Comparison of ENCODE assay signal across 8 cellular contexts in the genomic region with DNA sequence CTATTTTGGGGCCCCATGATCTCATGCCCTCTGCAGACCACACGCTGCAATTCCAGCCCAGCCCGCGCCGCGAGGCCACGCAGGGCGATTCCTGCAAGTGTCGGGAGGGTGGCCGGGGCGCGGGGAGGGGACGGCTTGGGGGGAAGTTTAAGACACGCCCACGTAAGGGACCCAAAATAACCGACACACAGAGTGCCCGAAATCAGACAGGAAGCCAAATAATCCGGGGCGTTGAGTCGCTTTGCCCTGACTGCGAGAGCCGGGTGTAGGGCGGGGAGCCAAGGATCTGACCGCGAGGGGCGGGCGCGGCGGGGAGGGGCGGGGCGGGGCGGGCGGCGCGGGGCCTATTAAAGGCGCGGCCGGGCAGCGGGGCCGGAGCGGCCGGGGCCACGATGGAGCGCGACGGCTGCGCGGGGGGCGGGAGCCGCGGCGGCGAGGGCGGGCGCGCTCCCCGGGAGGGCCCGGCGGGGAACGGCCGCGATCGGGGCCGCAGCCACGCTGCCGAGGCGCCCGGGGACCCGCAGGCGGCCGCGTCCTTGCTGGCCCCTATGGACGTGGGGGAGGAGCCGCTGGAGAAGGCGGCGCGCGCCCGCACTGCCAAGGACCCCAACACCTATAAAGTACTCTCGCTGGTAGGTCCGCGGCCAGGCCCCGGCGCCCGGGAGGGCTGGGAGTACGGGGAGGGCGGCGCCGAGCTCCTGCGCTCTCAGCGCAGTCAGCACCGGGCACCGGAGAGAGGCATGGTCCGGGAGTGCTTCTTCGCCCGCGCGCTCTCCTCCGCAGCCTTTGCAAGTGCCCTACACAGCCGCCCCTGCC. TPM values are rescaled to one million over a fixed set of nuclear protein-coding genes. Genes with fewer than 3 reads are reported as not detected.
DNase-seq lines count a peak whose midpoint lies in the region; ATAC-seq and TF ChIP-seq lines count a peak whose summit lies in the region.

TSS of gene ENPP1 (plus strand) at position 377 of the 816 bp plus-strand sequence. CDS start at position 393, 16 bp downstream.

- H3K36me3 ChIP-seq in OCI-LY3 (replicated peaks; ENCODE audit: low read depth, low read length) (no peaks in the 10 kb centered on the region), esophagus (ENCODE audit: control insufficient read depth in 2 of 2, insufficient read depth in 2 of 2, low read length in 1 of 2) (no peaks in the 10 kb centered on the region), mucosa of descending colon (ENCODE audit: low read depth) (no peaks in the 10 kb centered on the region)

- H3K9ac ChIP-seq in OCI-LY3 (ENCODE audit: low read length): peak within 1 kb of the TSS; percentile 32; the same call in 1 of the 2 replicates

- peak within 1 kb of the TSS; percentile 85 for H3K4me3 ChIP-seq in OCI-LY3 (ENCODE audit: low read length)
- peak within 1 kb of the TSS; percentile 52 to 62 for H3K4me3 ChIP-seq in esophagus (ENCODE audit: low read depth in 1 of 2, low read length in 2 of 2)
- H3K4me3 ChIP-seq in mucosa of descending colon: peak within 1 kb of the TSS; percentile 30

- peak within 1 kb of the TSS; percentile 90 for H3K4me2 ChIP-seq in OCI-LY3 (ENCODE audit: low read length)

- H3K27ac ChIP-seq in OCI-LY3 (ENCODE audit: low read length) (no peak within 1 kb of the TSS), esophagus (ENCODE audit: low read depth in 2 of 2, low read length in 1 of 2) (peak within 1 kb of the TSS; percentile 16 to 48)

- H3K4me1 ChIP-seq in OCI-LY3 (ENCODE audit: low read length) (0 out of 2 replicates have a peak, but pooled peaks cover 4% of the 10 kb centered on the region), esophagus (ENCODE audit: control insufficient read depth in 2 of 2, insufficient read depth in 2 of 2, low read length in 1 of 2) (peaks cover 2 to 3% of the 10 kb centered on the region in 2 donors), mucosa of descending colon (ENCODE audit: low read depth) (no peaks in the 10 kb centered on the region)

- TF ChIP-seq CTCF in OCI-LY3 (IDR thresholded peaks at IDR 0.05; ENCODE audit: low read depth, low read length): no peak
- peak; percentile 20 for TF ChIP-seq CTCF in mucosa of descending colon (IDR thresholded peaks at IDR 0.05)

- 1% methylated on average over 67 to 99 of the region's 99 CpGs for WGBS in esophagus, 2 donors

- no peaks in the 10 kb centered on the region for H3K79me2 ChIP-seq in OCI-LY3 (ENCODE audit: low read length)

- peak within 1 kb of the TSS; percentile 53; the same call in 1 of the 2 replicates for H2AFZ ChIP-seq in OCI-LY3 (ENCODE audit: low read depth, low read length)

- no peaks in the 10 kb centered on the region for H4K20me1 ChIP-seq in OCI-LY3 (ENCODE audit: insufficient read depth, low read length)

- intact Hi-C loops in mucosa of descending colon (cut with DNase I, micrococcal nuclease): no loop called here

- no peaks in the 10 kb centered on the region for H3K9me3 ChIP-seq in OCI-LY3 (ENCODE audit: insufficient read depth, low read length)
- no peaks in the 10 kb centered on the region for H3K9me3 ChIP-seq in esophagus (ENCODE audit: control insufficient read depth in 2 of 2, insufficient read depth in 1 of 2, low read depth in 1 of 2, low read length in 1 of 2)
- H3K9me3 ChIP-seq in mucosa of descending colon: no peaks in the 10 kb centered on the region

- DNase-seq in activated CD4-positive, CD25-positive, alpha-beta regulatory T cell (lab: John Stamatoyannopoulos, UW): no peak
- DNase-seq in activated T-cell treated with anti-CD3 and anti-CD28 coated beads for 48 hours (ENCODE audit: low read depth): peak; percentile 46
- DNase-seq in mucosa of descending colon: peak; percentile 73 to 81 (median 75)
- DNase-seq in stimulated activated CD8-positive, alpha-beta memory T cell treated with anti-CD3 and anti-CD28 coated beads, Interleukin-4, amount 100 ng/mL, for 48 hours: peak; percentile 65

- H3K27me3 ChIP-seq in OCI-LY3 (ENCODE audit: low read depth, low read length) (peaks cover 28% of the 10 kb centered on the region), esophagus (ENCODE audit: control insufficient read depth in 1 of 2, insufficient read depth in 2 of 2, low read length in 2 of 2) (no peaks in the 10 kb centered on the region)

- peak; percentile 63 to 71 for ATAC-seq in activated CD4-positive, CD25-positive, alpha-beta regulatory T cell treated with anti-CD3 and anti-CD28 coated beads, Interleukin-2, amount 50 U/mL, for 24 hours
- ATAC-seq in HG03280 (IDR thresholded peaks at IDR 0.05; ENCODE audit: unreplicated experiment): peak; percentile 54
- ATAC-seq in mucosa of descending colon: peak; percentile 89

RNA-seq across cellular contexts. Expression of gene ENPP1, which starts in this region (rescaled TPM):
- 1 to 10 TPM in 1 of 2 donors, under 1 TPM in 1; 0.84 to 2.8 TPM for polyA plus RNA-seq in esophagus
- 10 to 100 TPM; 12.7 to 23.4 (median 21.2) TPM for total RNA-seq in mucosa of descending colon

Comparison
In these comparisons a context has a peak if more than half of its experiments do, and no peak if none do; other contexts are left out.
1. DNase-seq: peak in activated T-cell treated with anti-CD3 and anti-CD28 coated beads for 48 hours (single experiment), mucosa of descending colon (3 of 3) and stimulated activated CD8-positive, alpha-beta memory T cell treated with anti-CD3 and anti-CD28 coated beads, Interleukin-4, amount 100 ng/mL, for 48 hours (single experiment); none in activated CD4-positive, CD25-positive, alpha-beta regulatory T cell (0 of 4).
2. H3K4me3 ChIP-seq: peak in every context shown above with its lines; median percentile 85 in OCI-LY3; 57 in esophagus; 30 in mucosa of descending colon.
3. Peak in every context shown above with its lines, with median percentiles within 50 percentile points of each other: ATAC-seq.